Comparison of ENCODE assay signal across 22 cellular contexts in the genomic region with DNA sequence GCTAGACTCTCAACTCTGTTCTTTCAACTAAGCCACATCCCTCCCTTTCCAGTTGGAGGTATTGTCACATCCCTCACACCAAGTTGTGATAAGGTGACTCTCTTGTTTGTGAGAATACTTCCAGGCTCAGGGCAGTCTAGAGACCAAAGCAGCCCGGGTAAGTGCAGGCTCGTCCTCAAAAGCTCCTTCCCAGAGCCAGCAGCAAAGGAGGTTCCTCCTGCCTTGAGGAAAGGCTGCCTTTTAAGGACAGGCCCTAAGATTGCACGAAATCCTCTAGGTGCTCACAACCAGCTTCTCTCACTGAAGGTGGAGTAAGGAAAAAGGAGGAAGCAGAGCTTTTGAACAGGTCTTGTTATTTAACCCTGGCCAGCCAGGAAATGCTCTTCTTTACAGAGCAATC.
"Had no signal": no experiment of that assay in that cellular context is flagged by ENCODE, and none has a peak within 500 bp of the region (broad histone marks: within the 10 kb centered on the region; RNA-seq: fewer than 3 reads in every experiment).

No MANE protein-coding gene starts in this region.

- H3K9me3 Mint-ChIP-seq: dendritic cell treated with granulocyte-macrophage colony-stimulating factor and Interleukin-4, amounts not matched to agents 40 ng/mL and 50 ng/mL, for 4 days; effector memory CD8-positive, alpha-beta T cell; naive thymus-derived CD8-positive, alpha-beta T cell; stimulated activated memory B cell treated with anti-CD40 and anti-IgM and Interleukin-4, amounts not matched to agents 10 μg/mL and 1 μg/mL and 100 μg/mL, for 72 hours had no signal

- DNase-seq: effector memory CD8-positive, alpha-beta T cell; esophagus squamous epithelium; foreskin fibroblast; left colon; mammary epithelial cell; mucosa of descending colon; naive thymus-derived CD8-positive, alpha-beta T cell; posterior cingulate gyrus; spleen; stimulated activated CD4-positive, alpha-beta T cell treated with anti-CD3 and anti-CD28 coated beads, Interleukin-15, amount 100 ng/mL, for 24 hours; stimulated activated CD4-positive, alpha-beta T cell treated with anti-CD3 and anti-CD28 coated beads, Interleukin-1b, Interleukin-23, amount 100 ng/mL, for 48 hours; stimulated activated CD4-positive, alpha-beta T cell treated with anti-CD3 and anti-CD28 coated beads, Interleukin-4, amount 100 ng/mL, for 24 hours; stomach; substantia nigra; trophoblast cell had no signal

- H3K36me3 ChIP-seq: neutrophil, thoracic aorta had no signal

- ATAC-seq: effector memory CD8-positive, alpha-beta T cell; gastroesophageal sphincter; left colon; mucosa of descending colon; naive thymus-derived CD8-positive, alpha-beta T cell; sciatic nerve had no signal

- H3K9me3 ChIP-seq: esophagus squamous epithelium, gastroesophageal sphincter, mucosa of descending colon, neutrophil, spleen, stomach, thoracic aorta had no signal

- H3K27me3 ChIP-seq: esophagus squamous epithelium, gastroesophageal sphincter, neutrophil, spleen, stomach had no signal

- FAIRE-seq: colon had no signal

- H3K36me3 Mint-ChIP-seq: naive thymus-derived CD8-positive, alpha-beta T cell; stimulated activated memory B cell treated with anti-CD40 and anti-IgM and Interleukin-4, amounts not matched to agents 10 μg/mL and 1 μg/mL and 100 μg/mL, for 72 hours had no signal

- H3K4me3 Mint-ChIP-seq: dendritic cell treated with granulocyte-macrophage colony-stimulating factor and Interleukin-4, amounts not matched to agents 40 ng/mL and 50 ng/mL, for 4 days; effector memory CD8-positive, alpha-beta T cell; naive thymus-derived CD8-positive, alpha-beta T cell; stimulated activated memory B cell treated with anti-CD40 and anti-IgM and Interleukin-4, amounts not matched to agents 10 μg/mL and 1 μg/mL and 100 μg/mL, for 72 hours had no signal

- H3K4me1 Mint-ChIP-seq: naive thymus-derived CD8-positive, alpha-beta T cell; stimulated activated memory B cell treated with anti-CD40 and anti-IgM and Interleukin-4, amounts not matched to agents 10 μg/mL and 1 μg/mL and 100 μg/mL, for 72 hours had no signal

- H3K27ac ChIP-seq: esophagus squamous epithelium, gastroesophageal sphincter, neutrophil, spleen, thoracic aorta had no signal

- H3K27me3 Mint-ChIP-seq: dendritic cell treated with granulocyte-macrophage colony-stimulating factor and Interleukin-4, amounts not matched to agents 40 ng/mL and 50 ng/mL, for 4 days; effector memory CD8-positive, alpha-beta T cell; naive thymus-derived CD8-positive, alpha-beta T cell; stimulated activated memory B cell treated with anti-CD40 and anti-IgM and Interleukin-4, amounts not matched to agents 10 μg/mL and 1 μg/mL and 100 μg/mL, for 72 hours had no signal

- H3K27ac Mint-ChIP-seq: dendritic cell treated with granulocyte-macrophage colony-stimulating factor and Interleukin-4, amounts not matched to agents 40 ng/mL and 50 ng/mL, for 4 days; effector memory CD8-positive, alpha-beta T cell; naive thymus-derived CD8-positive, alpha-beta T cell; stimulated activated memory B cell treated with anti-CD40 and anti-IgM and Interleukin-4, amounts not matched to agents 10 μg/mL and 1 μg/mL and 100 μg/mL, for 72 hours had no signal

- H3K4me3 ChIP-seq: esophagus squamous epithelium, gastroesophageal sphincter, mucosa of descending colon, spleen, stomach, thoracic aorta had no signal
